ENCODE assay signal across 1 cellular context in genomic region chr11:65637794-65638317, GRCh38.
TF ChIP-seq lines count a peak whose summit lies in the region.

Gene SIPA1, plus strand, starts transcription at chr11:65638101. Its CDS starts 2,821 bp downstream, at chr11:65640922.

TF ChIP-seq in HepG2, 621 proteins besides CTCF, POLR2A, EP300 and RAD21 (continued from another document and continues in another):
- TF ChIP-seq ZNF550 (CRISPR knock-in tag; IDR thresholded peaks at IDR 0.05; ENCODE audit: borderline replicate concordance) (no peak), FOXA3 (CRISPR knock-in tag; IDR thresholded peaks at IDR 0.05) (no peak), ZNF747 (CRISPR knock-in tag; IDR thresholded peaks at IDR 0.05; ENCODE audit: borderline replicate concordance) (no peak), SRF (IDR thresholded peaks at IDR 0.05; ENCODE audit: low read depth, low read length) (no peak; the same call in 1 of the 2 replicates), ZBTB21 (CRISPR knock-in tag; IDR thresholded peaks at IDR 0.05) (no peak), POGZ (CRISPR knock-in tag; IDR thresholded peaks at IDR 0.05) (no peak), SETDB1 (CRISPR knock-in tag; IDR thresholded peaks at IDR 0.05; ENCODE audit: borderline replicate concordance) (no peak), ARNTL (CRISPR knock-in tag; IDR thresholded peaks at IDR 0.05) (no peak), ZGPAT (CRISPR knock-in tag; IDR thresholded peaks at IDR 0.05) (0 out of 2 replicates have a peak, but pooled peaks have one; percentile 36), NPAS2 (CRISPR knock-in tag; IDR thresholded peaks at IDR 0.05; ENCODE audit: borderline replicate concordance) (no peak), KDM1A (CRISPR knock-in tag; IDR thresholded peaks at IDR 0.05) (no peak), DZIP1 (CRISPR knock-in tag; IDR thresholded peaks at IDR 0.05) (no peak), ZNF883 (CRISPR knock-in tag; IDR thresholded peaks at IDR 0.05; ENCODE audit: not compliant biosample characterization) (no peak), GATA4 (IDR thresholded peaks at IDR 0.05; ENCODE audit: borderline replicate concordance, low read depth) (no peak), SMYD3 (CRISPR knock-in tag; IDR thresholded peaks at IDR 0.05) (0 out of 2 replicates have a peak, but pooled peaks have one; percentile 40), ZNF513 (CRISPR knock-in tag; conservative IDR thresholded peaks at IDR 0.05) (no peak), REPIN1 (CRISPR knock-in tag; IDR thresholded peaks at IDR 0.05; ENCODE audit: borderline replicate concordance, low read depth) (peak; percentile 54; the same call in 1 of the 2 replicates), ZNF768 (CRISPR knock-in tag; IDR thresholded peaks at IDR 0.05) (no peak), ZNF639 (CRISPR knock-in tag; conservative IDR thresholded peaks at IDR 0.05) (peak; percentile 71; the same call in 1 of the 2 replicates), IRF9 (CRISPR knock-in tag; IDR thresholded peaks at IDR 0.05; ENCODE audit: borderline replicate concordance) (no peak), SIX4 (CRISPR knock-in tag; IDR thresholded peaks at IDR 0.05) (no peak), ZNF383 (CRISPR knock-in tag; IDR thresholded peaks at IDR 0.05; ENCODE audit: borderline replicate concordance) (no peak), ZBTB49 (CRISPR knock-in tag; IDR thresholded peaks at IDR 0.05; ENCODE audit: borderline replicate concordance) (no peak), ZNF552 (CRISPR knock-in tag; IDR thresholded peaks at IDR 0.05; ENCODE audit: borderline replicate concordance) (no peak), FUBP1 (CRISPR knock-in tag; IDR thresholded peaks at IDR 0.05; ENCODE audit: borderline replicate concordance) (no peak), GFI1 (CRISPR knock-in tag; IDR thresholded peaks at IDR 0.05; ENCODE audit: borderline replicate concordance) (no peak), ZNF547 (CRISPR knock-in tag; IDR thresholded peaks at IDR 0.05) (no peak), BATF2 (CRISPR knock-in tag; IDR thresholded peaks at IDR 0.05) (no peak), XRCC5 (optimal IDR thresholded peaks at IDR 0.05; ENCODE audit: low read length) (no peak), TRIM24 (CRISPR knock-in tag; IDR thresholded peaks at IDR 0.05) (no peak), SNAPC2 (CRISPR knock-in tag; IDR thresholded peaks at IDR 0.05) (no peak), ZSCAN25 (CRISPR knock-in tag; IDR thresholded peaks at IDR 0.05) (no peak), ZNF451 (CRISPR knock-in tag; IDR thresholded peaks at IDR 0.05) (0 out of 2 replicates have a peak, but pooled peaks have one; percentile 44), ZSCAN21 (CRISPR knock-in tag; IDR thresholded peaks at IDR 0.05; ENCODE audit: borderline replicate concordance) (no peak), ARNT (IDR thresholded peaks at IDR 0.05) (no peak), NAIF1 (CRISPR knock-in tag; IDR thresholded peaks at IDR 0.05; ENCODE audit: borderline replicate concordance) (no peak), TRIM22 (IDR thresholded peaks at IDR 0.05) (no peak), GLMP (CRISPR knock-in tag; IDR thresholded peaks at IDR 0.05; ENCODE audit: borderline replicate concordance) (no peak), ZNF687 (CRISPR knock-in tag; IDR thresholded peaks at IDR 0.05) (no peak; the same call in 1 of the 2 replicates), ZNF510 (CRISPR knock-in tag; IDR thresholded peaks at IDR 0.05; ENCODE audit: low read depth) (no peak), ONECUT2 (CRISPR knock-in tag; IDR thresholded peaks at IDR 0.05) (no peak), SMARCC2 (IDR thresholded peaks at IDR 0.05) (no peak), CC2D1A (CRISPR knock-in tag; IDR thresholded peaks at IDR 0.05) (no peak)
